In genomic region chr17:21005367-21005766, GRCh38 we compare ENCODE assay signal across 1 cellular context.
TF ChIP-seq lines count a peak whose summit lies in the region.

No MANE protein-coding gene starts in this region.

TF ChIP-seq in GM23338, 12 proteins besides CTCF, POLR2A, EP300 and RAD21:
- no peak for TF ChIP-seq ZNF462 (CRISPR knock-in tag; IDR thresholded peaks at IDR 0.05)
